In the genomic region with DNA sequence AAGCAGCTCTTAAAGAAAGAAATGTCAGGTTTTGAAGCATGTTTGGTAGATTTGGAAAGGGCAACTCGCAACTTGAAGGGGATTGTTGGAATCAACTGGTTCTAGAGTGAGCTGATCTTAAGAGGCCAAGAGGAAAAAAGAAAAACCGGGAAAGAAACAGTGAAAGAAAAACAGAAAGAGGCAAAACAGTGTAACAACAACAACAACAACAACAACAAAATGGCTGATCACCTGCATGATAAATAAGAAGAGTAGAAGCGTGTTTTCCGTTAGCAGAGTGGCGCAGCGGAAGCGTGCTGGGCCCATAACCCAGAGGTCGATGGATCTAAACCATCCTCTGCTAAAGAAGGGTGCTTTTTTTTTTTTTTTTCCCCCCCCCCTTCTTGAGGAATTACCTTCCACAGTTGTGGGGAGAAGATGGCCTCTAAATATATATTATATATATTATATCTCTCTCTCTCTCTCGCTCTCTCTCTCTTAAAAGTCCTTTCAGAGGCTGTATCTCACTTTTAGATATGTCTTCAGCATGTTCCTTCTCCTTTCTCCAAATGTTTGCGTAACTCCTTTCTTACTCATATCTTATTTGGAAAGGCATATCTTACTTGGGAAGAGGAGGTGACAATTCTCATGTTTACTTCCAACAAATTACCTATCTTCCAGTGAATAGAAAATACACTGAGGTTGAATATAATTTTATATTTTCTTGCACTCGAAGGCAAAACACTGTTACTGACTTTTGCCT, we compare ENCODE assay signal across 1 cellular context.
TF ChIP-seq lines count a peak whose summit lies in the region.

No MANE protein-coding gene starts in this region.

TF ChIP-seq in K562, 482 proteins besides CTCF, POLR2A, EP300 and RAD21 (continued from another document and continues in another):
- TF ChIP-seq, protein P1, sequence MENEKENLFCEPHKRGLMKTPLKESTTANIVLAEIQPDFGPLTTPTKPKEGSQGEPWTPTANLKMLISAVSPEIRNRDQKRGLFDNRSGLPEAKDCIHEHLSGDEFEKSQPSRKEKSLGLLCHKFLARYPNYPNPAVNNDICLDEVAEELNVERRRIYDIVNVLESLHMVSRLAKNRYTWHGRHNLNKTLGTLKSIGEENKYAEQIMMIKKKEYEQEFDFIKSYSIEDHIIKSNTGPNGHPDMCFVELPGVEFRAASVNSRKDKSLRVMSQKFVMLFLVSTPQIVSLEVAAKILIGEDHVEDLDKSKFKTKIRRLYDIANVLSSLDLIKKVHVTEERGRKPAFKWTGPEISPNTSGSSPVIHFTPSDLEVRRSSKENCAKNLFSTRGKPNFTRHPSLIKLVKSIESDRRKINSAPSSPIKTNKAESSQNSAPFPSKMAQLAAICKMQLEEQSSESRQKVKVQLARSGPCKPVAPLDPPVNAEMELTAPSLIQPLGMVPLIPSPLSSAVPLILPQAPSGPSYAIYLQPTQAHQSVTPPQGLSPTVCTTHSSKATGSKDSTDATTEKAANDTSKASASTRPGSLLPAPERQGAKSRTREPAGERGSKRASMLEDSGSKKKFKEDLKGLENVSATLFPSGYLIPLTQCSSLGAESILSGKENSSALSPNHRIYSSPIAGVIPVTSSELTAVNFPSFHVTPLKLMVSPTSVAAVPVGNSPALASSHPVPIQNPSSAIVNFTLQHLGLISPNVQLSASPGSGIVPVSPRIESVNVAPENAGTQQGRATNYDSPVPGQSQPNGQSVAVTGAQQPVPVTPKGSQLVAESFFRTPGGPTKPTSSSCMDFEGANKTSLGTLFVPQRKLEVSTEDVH (IDR thresholded peaks at IDR 0.05; ENCODE audit: low read depth, partially characterized antibody) = peak; percentile 70
- TF ChIP-seq ZNF311 (CRISPR knock-in tag; IDR thresholded peaks at IDR 0.05) = 0 out of 2 replicates have a peak, but pooled peaks have one; percentile 58
- no peak; the same call in 1 of the 2 replicates for TF ChIP-seq ZNF274 (IDR thresholded peaks at IDR 0.05; ENCODE audit: borderline replicate concordance, low read depth, low read length)
- TF ChIP-seq, protein P2, sequence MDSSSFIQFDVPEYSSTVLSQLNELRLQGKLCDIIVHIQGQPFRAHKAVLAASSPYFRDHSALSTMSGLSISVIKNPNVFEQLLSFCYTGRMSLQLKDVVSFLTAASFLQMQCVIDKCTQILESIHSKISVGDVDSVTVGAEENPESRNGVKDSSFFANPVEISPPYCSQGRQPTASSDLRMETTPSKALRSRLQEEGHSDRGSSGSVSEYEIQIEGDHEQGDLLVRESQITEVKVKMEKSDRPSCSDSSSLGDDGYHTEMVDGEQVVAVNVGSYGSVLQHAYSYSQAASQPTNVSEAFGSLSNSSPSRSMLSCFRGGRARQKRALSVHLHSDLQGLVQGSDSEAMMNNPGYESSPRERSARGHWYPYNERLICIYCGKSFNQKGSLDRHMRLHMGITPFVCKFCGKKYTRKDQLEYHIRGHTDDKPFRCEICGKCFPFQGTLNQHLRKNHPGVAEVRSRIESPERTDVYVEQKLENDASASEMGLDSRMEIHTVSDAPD (CRISPR knock-in tag; IDR thresholded peaks at IDR 0.05) = no peak
- no peak for TF ChIP-seq BACH1 (tag; IDR thresholded peaks at IDR 0.05)
- no peak for TF ChIP-seq SLC30A9 (CRISPR knock-in tag; IDR thresholded peaks at IDR 0.05)
- peak; percentile 62 for TF ChIP-seq GABPA (tag; conservative IDR thresholded peaks at IDR 0.05; ENCODE audit: low read depth)
- no peak for TF ChIP-seq MIER1 (IDR thresholded peaks at IDR 0.05; ENCODE audit: low read depth)
- TF ChIP-seq, protein P3, sequence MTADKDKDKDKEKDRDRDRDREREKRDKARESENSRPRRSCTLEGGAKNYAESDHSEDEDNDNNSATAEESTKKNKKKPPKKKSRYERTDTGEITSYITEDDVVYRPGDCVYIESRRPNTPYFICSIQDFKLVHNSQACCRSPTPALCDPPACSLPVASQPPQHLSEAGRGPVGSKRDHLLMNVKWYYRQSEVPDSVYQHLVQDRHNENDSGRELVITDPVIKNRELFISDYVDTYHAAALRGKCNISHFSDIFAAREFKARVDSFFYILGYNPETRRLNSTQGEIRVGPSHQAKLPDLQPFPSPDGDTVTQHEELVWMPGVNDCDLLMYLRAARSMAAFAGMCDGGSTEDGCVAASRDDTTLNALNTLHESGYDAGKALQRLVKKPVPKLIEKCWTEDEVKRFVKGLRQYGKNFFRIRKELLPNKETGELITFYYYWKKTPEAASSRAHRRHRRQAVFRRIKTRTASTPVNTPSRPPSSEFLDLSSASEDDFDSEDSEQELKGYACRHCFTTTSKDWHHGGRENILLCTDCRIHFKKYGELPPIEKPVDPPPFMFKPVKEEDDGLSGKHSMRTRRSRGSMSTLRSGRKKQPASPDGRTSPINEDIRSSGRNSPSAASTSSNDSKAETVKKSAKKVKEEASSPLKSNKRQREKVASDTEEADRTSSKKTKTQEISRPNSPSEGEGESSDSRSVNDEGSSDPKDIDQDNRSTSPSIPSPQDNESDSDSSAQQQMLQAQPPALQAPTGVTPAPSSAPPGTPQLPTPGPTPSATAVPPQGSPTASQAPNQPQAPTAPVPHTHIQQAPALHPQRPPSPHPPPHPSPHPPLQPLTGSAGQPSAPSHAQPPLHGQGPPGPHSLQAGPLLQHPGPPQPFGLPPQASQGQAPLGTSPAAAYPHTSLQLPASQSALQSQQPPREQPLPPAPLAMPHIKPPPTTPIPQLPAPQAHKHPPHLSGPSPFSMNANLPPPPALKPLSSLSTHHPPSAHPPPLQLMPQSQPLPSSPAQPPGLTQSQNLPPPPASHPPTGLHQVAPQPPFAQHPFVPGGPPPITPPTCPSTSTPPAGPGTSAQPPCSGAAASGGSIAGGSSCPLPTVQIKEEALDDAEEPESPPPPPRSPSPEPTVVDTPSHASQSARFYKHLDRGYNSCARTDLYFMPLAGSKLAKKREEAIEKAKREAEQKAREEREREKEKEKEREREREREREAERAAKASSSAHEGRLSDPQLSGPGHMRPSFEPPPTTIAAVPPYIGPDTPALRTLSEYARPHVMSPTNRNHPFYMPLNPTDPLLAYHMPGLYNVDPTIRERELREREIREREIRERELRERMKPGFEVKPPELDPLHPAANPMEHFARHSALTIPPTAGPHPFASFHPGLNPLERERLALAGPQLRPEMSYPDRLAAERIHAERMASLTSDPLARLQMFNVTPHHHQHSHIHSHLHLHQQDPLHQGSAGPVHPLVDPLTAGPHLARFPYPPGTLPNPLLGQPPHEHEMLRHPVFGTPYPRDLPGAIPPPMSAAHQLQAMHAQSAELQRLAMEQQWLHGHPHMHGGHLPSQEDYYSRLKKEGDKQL (CRISPR knock-in tag; IDR thresholded peaks at IDR 0.05; ENCODE audit: borderline replicate concordance) = no peak
- TF ChIP-seq ZKSCAN8 (CRISPR knock-in tag; IDR thresholded peaks at IDR 0.05) = 0 out of 2 replicates have a peak, but pooled peaks have one; percentile 19
- no peak for TF ChIP-seq SMC3 (conservative IDR thresholded peaks at IDR 0.05; ENCODE audit: insufficient read depth, low read depth, low read length)
- 0 out of 2 replicates have a peak, but pooled peaks have one; percentile 62 for TF ChIP-seq ESRRB (CRISPR knock-in tag; IDR thresholded peaks at IDR 0.05; ENCODE audit: borderline replicate concordance)
- peak; percentile 74 for TF ChIP-seq EHMT2 (IDR thresholded peaks at IDR 0.05)
- TF ChIP-seq, protein P4, sequence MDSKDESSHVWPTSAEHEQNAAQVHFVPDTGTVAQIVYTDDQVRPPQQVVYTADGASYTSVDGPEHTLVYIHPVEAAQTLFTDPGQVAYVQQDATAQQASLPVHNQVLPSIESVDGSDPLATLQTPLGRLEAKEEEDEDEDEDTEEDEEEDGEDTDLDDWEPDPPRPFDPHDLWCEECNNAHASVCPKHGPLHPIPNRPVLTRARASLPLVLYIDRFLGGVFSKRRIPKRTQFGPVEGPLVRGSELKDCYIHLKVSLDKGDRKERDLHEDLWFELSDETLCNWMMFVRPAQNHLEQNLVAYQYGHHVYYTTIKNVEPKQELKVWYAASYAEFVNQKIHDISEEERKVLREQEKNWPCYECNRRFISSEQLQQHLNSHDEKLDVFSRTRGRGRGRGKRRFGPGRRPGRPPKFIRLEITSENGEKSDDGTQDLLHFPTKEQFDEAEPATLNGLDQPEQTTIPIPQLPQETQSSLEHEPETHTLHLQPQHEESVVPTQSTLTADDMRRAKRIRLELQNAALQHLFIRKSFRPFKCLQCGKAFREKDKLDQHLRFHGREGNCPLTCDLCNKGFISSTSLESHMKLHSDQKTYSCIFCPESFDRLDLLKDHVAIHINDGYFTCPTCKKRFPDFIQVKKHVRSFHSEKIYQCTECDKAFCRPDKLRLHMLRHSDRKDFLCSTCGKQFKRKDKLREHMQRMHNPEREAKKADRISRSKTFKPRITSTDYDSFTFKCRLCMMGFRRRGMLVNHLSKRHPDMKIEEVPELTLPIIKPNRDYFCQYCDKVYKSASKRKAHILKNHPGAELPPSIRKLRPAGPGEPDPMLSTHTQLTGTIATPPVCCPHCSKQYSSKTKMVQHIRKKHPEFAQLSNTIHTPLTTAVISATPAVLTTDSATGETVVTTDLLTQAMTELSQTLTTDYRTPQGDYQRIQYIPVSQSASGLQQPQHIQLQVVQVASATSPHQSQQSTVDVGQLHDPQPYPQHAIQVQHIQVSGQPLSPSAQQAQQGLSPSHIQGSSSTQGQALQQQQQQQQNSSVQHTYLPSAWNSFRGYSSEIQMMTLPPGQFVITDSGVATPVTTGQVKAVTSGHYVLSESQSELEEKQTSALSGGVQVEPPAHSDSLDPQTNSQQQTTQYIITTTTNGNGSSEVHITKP (IDR thresholded peaks at IDR 0.05; ENCODE audit: partially characterized antibody) = peak; percentile 62
- TF ChIP-seq MYNN (IDR thresholded peaks at IDR 0.05) = no peak
- TF ChIP-seq MYNN (CRISPR knock-in tag; IDR thresholded peaks at IDR 0.05) = no peak
- no peak for TF ChIP-seq NELFE (IDR thresholded peaks at IDR 0.05; ENCODE audit: insufficient read depth, insufficient read length)
- TF ChIP-seq SUPT5H (IDR thresholded peaks at IDR 0.05) = 0 out of 2 replicates have a peak, but pooled peaks have one; percentile 20
- peak; percentile 26; the same call in 1 of the 2 replicates for TF ChIP-seq MYC (IDR thresholded peaks at IDR 0.05; ENCODE audit: low read depth, low read length)
- no peak for TF ChIP-seq MYC (CRISPR knock-in tag; IDR thresholded peaks at IDR 0.05; ENCODE audit: borderline replicate concordance, low read depth)
- TF ChIP-seq, protein P5, sequence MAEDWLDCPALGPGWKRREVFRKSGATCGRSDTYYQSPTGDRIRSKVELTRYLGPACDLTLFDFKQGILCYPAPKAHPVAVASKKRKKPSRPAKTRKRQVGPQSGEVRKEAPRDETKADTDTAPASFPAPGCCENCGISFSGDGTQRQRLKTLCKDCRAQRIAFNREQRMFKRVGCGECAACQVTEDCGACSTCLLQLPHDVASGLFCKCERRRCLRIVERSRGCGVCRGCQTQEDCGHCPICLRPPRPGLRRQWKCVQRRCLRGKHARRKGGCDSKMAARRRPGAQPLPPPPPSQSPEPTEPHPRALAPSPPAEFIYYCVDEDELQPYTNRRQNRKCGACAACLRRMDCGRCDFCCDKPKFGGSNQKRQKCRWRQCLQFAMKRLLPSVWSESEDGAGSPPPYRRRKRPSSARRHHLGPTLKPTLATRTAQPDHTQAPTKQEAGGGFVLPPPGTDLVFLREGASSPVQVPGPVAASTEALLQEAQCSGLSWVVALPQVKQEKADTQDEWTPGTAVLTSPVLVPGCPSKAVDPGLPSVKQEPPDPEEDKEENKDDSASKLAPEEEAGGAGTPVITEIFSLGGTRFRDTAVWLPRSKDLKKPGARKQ (CRISPR knock-in tag; IDR thresholded peaks at IDR 0.05) = no peak
- TF ChIP-seq, protein P6, sequence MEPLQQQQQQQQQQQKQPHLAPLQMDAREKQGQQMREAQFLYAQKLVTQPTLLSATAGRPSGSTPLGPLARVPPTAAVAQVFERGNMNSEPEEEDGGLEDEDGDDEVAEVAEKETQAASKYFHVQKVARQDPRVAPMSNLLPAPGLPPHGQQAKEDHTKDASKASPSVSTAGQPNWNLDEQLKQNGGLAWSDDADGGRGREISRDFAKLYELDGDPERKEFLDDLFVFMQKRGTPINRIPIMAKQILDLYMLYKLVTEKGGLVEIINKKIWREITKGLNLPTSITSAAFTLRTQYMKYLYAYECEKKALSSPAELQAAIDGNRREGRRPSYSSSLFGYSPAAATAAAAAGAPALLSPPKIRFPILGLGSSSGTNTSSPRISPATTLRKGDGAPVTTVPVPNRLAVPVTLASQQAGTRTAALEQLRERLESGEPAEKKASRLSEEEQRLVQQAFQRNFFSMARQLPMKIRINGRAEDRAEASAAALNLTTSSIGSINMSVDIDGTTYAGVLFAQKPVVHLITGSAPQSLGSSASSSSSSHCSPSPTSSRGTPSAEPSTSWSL (CRISPR knock-in tag; IDR thresholded peaks at IDR 0.05; ENCODE audit: borderline replicate concordance) = no peak
- TF ChIP-seq KLF1 (tag; IDR thresholded peaks at IDR 0.05) = no peak
- TF ChIP-seq ZNF121 (CRISPR knock-in tag; conservative IDR thresholded peaks at IDR 0.05) = no peak
- no peak for TF ChIP-seq ZFP1 (CRISPR knock-in tag; IDR thresholded peaks at IDR 0.05)
- no peak for TF ChIP-seq MCM5 (IDR thresholded peaks at IDR 0.05; ENCODE audit: low read depth)
- TF ChIP-seq ZNF551 (CRISPR knock-in tag; IDR thresholded peaks at IDR 0.05) = no peak
- TF ChIP-seq, protein P7, sequence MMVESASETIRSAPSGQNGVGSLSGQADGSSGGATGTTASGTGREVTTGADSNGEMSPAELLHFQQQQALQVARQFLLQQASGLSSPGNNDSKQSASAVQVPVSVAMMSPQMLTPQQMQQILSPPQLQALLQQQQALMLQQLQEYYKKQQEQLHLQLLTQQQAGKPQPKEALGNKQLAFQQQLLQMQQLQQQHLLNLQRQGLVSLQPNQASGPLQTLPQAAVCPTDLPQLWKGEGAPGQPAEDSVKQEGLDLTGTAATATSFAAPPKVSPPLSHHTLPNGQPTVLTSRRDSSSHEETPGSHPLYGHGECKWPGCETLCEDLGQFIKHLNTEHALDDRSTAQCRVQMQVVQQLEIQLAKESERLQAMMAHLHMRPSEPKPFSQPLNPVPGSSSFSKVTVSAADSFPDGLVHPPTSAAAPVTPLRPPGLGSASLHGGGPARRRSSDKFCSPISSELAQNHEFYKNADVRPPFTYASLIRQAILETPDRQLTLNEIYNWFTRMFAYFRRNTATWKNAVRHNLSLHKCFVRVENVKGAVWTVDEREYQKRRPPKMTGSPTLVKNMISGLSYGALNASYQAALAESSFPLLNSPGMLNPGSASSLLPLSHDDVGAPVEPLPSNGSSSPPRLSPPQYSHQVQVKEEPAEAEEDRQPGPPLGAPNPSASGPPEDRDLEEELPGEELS (CRISPR knock-in tag; IDR thresholded peaks at IDR 0.05; ENCODE audit: borderline replicate concordance) = peak; percentile 96
- TF ChIP-seq, protein P8, sequence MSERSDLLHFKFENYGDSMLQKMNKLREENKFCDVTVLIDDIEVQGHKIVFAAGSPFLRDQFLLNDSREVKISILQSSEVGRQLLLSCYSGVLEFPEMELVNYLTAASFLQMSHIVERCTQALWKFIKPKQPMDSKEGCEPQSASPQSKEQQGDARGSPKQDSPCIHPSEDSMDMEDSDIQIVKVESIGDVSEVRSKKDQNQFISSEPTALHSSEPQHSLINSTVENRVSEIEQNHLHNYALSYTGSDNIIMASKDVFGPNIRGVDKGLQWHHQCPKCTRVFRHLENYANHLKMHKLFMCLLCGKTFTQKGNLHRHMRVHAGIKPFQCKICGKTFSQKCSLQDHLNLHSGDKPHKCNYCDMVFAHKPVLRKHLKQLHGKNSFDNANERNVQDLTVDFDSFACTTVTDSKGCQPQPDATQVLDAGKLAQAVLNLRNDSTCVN (CRISPR knock-in tag; IDR thresholded peaks at IDR 0.05) = peak; percentile 69; the same call in 1 of the 2 replicates
- peak; percentile 66 for TF ChIP-seq PHF20 (IDR thresholded peaks at IDR 0.05; ENCODE audit: partially characterized antibody)
- TF ChIP-seq, protein P9, sequence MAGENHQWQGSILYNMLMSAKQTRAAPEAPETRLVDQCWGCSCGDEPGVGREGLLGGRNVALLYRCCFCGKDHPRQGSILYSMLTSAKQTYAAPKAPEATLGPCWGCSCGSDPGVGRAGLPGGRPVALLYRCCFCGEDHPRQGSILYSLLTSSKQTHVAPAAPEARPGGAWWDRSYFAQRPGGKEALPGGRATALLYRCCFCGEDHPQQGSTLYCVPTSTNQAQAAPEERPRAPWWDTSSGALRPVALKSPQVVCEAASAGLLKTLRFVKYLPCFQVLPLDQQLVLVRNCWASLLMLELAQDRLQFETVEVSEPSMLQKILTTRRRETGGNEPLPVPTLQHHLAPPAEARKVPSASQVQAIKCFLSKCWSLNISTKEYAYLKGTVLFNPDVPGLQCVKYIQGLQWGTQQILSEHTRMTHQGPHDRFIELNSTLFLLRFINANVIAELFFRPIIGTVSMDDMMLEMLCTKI (IDR thresholded peaks at IDR 0.05; ENCODE audit: partially characterized antibody) = no peak
